ENCODE assay signal across 2 cellular contexts in the genomic region with DNA sequence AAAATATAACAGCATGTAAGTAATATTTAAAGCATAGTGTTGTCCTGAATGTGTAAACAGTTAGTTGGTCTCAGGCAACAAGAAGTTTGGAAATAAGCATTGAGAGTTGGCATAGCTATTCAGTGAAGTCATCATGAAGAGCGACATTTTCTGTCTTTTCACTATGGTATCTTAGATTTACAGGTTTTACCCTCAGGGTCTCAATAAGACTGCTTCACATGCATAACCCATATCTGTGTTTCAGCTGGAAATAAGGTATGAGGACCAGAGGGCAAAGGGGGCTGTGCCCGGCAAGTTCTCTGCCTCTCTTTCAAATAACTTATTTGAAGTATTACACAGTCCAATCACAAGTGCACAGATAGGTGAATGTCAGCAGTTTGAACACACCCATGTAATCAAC.
TF ChIP-seq lines count a peak whose summit lies in the region.

No MANE protein-coding gene starts in this region.

TF ChIP-seq in GM23338, 12 proteins besides CTCF, POLR2A, EP300 and RAD21 (continued from another document):
- TF ChIP-seq, protein P1, sequence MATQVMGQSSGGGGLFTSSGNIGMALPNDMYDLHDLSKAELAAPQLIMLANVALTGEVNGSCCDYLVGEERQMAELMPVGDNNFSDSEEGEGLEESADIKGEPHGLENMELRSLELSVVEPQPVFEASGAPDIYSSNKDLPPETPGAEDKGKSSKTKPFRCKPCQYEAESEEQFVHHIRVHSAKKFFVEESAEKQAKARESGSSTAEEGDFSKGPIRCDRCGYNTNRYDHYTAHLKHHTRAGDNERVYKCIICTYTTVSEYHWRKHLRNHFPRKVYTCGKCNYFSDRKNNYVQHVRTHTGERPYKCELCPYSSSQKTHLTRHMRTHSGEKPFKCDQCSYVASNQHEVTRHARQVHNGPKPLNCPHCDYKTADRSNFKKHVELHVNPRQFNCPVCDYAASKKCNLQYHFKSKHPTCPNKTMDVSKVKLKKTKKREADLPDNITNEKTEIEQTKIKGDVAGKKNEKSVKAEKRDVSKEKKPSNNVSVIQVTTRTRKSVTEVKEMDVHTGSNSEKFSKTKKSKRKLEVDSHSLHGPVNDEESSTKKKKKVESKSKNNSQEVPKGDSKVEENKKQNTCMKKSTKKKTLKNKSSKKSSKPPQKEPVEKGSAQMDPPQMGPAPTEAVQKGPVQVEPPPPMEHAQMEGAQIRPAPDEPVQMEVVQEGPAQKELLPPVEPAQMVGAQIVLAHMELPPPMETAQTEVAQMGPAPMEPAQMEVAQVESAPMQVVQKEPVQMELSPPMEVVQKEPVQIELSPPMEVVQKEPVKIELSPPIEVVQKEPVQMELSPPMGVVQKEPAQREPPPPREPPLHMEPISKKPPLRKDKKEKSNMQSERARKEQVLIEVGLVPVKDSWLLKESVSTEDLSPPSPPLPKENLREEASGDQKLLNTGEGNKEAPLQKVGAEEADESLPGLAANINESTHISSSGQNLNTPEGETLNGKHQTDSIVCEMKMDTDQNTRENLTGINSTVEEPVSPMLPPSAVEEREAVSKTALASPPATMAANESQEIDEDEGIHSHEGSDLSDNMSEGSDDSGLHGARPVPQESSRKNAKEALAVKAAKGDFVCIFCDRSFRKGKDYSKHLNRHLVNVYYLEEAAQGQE (IDR thresholded peaks at IDR 0.05; ENCODE audit: unreplicated experiment), result no peak
- TF ChIP-seq CREB1 (CRISPR knock-in tag; IDR thresholded peaks at IDR 0.05; ENCODE audit: low read depth) (no peak), STAT1 (IDR thresholded peaks at IDR 0.05; ENCODE audit: unreplicated experiment) (no peak), ZNF114 (CRISPR knock-in tag; IDR thresholded peaks at IDR 0.05) (no peak)
- TF ChIP-seq, protein P2, sequence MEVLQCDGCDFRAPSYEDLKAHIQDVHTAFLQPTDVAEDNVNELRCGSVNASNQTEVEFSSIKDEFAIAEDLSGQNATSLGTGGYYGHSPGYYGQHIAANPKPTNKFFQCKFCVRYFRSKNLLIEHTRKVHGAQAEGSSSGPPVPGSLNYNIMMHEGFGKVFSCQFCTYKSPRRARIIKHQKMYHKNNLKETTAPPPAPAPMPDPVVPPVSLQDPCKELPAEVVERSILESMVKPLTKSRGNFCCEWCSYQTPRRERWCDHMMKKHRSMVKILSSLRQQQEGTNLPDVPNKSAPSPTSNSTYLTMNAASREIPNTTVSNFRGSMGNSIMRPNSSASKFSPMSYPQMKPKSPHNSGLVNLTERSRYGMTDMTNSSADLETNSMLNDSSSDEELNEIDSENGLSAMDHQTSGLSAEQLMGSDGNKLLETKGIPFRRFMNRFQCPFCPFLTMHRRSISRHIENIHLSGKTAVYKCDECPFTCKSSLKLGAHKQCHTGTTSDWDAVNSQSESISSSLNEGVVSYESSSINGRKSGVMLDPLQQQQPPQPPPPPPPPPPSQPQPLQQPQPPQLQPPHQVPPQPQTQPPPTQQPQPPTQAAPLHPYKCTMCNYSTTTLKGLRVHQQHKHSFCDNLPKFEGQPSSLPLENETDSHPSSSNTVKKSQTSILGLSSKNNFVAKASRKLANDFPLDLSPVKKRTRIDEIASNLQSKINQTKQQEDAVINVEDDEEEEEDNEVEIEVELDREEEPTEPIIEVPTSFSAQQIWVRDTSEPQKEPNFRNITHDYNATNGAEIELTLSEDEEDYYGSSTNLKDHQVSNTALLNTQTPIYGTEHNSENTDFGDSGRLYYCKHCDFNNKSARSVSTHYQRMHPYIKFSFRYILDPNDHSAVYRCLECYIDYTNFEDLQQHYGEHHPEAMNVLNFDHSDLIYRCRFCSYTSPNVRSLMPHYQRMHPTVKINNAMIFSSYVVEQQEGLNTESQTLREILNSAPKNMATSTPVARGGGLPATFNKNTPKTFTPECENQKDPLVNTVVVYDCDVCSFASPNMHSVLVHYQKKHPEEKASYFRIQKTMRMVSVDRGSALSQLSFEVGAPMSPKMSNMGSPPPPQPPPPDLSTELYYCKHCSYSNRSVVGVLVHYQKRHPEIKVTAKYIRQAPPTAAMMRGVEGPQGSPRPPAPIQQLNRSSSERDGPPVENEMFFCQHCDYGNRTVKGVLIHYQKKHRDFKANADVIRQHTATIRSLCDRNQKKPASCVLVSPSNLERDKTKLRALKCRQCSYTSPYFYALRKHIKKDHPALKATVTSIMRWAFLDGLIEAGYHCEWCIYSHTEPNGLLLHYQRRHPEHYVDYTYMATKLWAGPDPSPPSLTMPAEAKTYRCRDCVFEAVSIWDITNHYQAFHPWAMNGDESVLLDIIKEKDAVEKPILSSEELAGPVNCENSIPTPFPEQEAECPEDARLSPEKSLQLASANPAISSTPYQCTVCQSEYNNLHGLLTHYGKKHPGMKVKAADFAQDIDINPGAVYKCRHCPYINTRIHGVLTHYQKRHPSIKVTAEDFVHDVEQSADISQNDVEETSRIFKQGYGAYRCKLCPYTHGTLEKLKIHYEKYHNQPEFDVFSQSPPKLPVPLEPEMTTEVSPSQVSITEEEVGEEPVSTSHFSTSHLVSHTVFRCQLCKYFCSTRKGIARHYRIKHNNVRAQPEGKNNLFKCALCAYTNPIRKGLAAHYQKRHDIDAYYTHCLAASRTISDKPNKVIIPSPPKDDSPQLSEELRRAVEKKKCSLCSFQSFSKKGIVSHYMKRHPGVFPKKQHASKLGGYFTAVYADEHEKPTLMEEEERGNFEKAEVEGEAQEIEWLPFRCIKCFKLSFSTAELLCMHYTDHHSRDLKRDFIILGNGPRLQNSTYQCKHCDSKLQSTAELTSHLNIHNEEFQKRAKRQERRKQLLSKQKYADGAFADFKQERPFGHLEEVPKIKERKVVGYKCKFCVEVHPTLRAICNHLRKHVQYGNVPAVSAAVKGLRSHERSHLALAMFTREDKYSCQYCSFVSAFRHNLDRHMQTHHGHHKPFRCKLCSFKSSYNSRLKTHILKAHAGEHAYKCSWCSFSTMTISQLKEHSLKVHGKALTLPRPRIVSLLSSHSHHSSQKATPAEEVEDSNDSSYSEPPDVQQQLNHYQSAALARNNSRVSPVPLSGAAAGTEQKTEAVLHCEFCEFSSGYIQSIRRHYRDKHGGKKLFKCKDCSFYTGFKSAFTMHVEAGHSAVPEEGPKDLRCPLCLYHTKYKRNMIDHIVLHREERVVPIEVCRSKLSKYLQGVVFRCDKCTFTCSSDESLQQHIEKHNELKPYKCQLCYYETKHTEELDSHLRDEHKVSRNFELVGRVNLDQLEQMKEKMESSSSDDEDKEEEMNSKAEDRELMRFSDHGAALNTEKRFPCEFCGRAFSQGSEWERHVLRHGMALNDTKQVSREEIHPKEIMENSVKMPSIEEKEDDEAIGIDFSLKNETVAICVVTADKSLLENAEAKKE (CRISPR knock-in tag; IDR thresholded peaks at IDR 0.05), result no peak
- TF ChIP-seq, protein P3, sequence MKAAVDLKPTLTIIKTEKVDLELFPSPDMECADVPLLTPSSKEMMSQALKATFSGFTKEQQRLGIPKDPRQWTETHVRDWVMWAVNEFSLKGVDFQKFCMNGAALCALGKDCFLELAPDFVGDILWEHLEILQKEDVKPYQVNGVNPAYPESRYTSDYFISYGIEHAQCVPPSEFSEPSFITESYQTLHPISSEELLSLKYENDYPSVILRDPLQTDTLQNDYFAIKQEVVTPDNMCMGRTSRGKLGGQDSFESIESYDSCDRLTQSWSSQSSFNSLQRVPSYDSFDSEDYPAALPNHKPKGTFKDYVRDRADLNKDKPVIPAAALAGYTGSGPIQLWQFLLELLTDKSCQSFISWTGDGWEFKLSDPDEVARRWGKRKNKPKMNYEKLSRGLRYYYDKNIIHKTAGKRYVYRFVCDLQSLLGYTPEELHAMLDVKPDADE (IDR thresholded peaks at IDR 0.05), result no peak

TF ChIP-seq in WTC11, 78 proteins besides CTCF, POLR2A, EP300 and RAD21 (continued from another document and continues in another):
- TF ChIP-seq, protein P4, sequence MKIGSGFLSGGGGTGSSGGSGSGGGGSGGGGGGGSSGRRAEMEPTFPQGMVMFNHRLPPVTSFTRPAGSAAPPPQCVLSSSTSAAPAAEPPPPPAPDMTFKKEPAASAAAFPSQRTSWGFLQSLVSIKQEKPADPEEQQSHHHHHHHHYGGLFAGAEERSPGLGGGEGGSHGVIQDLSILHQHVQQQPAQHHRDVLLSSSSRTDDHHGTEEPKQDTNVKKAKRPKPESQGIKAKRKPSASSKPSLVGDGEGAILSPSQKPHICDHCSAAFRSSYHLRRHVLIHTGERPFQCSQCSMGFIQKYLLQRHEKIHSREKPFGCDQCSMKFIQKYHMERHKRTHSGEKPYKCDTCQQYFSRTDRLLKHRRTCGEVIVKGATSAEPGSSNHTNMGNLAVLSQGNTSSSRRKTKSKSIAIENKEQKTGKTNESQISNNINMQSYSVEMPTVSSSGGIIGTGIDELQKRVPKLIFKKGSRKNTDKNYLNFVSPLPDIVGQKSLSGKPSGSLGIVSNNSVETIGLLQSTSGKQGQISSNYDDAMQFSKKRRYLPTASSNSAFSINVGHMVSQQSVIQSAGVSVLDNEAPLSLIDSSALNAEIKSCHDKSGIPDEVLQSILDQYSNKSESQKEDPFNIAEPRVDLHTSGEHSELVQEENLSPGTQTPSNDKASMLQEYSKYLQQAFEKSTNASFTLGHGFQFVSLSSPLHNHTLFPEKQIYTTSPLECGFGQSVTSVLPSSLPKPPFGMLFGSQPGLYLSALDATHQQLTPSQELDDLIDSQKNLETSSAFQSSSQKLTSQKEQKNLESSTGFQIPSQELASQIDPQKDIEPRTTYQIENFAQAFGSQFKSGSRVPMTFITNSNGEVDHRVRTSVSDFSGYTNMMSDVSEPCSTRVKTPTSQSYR (CRISPR knock-in tag; IDR thresholded peaks at IDR 0.05), result no peak
- TF ChIP-seq, protein P5, sequence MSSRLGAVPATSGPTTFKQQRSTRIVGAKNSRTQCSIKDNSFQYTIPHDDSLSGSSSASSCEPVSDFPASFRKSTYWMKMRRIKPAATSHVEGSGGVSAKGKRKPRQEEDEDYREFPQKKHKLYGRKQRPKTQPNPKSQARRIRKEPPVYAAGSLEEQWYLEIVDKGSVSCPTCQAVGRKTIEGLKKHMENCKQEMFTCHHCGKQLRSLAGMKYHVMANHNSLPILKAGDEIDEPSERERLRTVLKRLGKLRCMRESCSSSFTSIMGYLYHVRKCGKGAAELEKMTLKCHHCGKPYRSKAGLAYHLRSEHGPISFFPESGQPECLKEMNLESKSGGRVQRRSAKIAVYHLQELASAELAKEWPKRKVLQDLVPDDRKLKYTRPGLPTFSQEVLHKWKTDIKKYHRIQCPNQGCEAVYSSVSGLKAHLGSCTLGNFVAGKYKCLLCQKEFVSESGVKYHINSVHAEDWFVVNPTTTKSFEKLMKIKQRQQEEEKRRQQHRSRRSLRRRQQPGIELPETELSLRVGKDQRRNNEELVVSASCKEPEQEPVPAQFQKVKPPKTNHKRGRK (CRISPR knock-in tag; IDR thresholded peaks at IDR 0.05; ENCODE audit: borderline replicate concordance), result no peak
- TF ChIP-seq GABPB1 (CRISPR knock-in tag; IDR thresholded peaks at IDR 0.05), result no peak
- TF ChIP-seq, protein P6, sequence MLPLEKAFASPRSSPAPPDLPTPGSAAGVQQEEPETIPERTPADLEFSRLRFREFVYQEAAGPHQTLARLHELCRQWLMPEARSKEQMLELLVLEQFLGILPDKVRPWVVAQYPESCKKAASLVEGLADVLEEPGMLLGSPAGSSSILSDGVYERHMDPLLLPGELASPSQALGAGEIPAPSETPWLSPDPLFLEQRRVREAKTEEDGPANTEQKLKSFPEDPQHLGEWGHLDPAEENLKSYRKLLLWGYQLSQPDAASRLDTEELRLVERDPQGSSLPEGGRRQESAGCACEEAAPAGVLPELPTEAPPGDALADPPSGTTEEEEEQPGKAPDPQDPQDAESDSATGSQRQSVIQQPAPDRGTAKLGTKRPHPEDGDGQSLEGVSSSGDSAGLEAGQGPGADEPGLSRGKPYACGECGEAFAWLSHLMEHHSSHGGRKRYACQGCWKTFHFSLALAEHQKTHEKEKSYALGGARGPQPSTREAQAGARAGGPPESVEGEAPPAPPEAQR (CRISPR knock-in tag; IDR thresholded peaks at IDR 0.05), result no peak
- no peak for TF ChIP-seq GRHL2 (CRISPR knock-in tag; IDR thresholded peaks at IDR 0.05; ENCODE audit: insufficient replicate concordance, severe bottlenecking)
- TF ChIP-seq, protein P7, sequence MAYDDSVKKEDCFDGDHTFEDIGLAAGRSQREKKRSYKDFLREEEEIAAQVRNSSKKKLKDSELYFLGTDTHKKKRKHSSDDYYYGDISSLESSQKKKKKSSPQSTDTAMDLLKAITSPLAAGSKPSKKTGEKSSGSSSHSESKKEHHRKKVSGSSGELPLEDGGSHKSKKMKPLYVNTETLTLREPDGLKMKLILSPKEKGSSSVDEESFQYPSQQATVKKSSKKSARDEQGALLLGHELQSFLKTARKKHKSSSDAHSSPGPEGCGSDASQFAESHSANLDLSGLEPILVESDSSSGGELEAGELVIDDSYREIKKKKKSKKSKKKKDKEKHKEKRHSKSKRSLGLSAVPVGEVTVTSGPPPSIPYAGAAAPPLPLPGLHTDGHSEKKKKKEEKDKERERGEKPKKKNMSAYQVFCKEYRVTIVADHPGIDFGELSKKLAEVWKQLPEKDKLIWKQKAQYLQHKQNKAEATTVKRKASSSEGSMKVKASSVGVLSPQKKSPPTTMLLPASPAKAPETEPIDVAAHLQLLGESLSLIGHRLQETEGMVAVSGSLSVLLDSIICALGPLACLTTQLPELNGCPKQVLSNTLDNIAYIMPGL (CRISPR knock-in tag; IDR thresholded peaks at IDR 0.05), result no peak
- no peak for TF ChIP-seq RELA (CRISPR knock-in tag; IDR thresholded peaks at IDR 0.05; ENCODE audit: borderline replicate concordance)
- TF ChIP-seq, protein P8, sequence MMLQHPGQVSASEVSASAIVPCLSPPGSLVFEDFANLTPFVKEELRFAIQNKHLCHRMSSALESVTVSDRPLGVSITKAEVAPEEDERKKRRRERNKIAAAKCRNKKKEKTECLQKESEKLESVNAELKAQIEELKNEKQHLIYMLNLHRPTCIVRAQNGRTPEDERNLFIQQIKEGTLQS (CRISPR knock-in tag; conservative IDR thresholded peaks at IDR 0.05), result no peak
- no peak for TF ChIP-seq IRF2 (CRISPR knock-in tag; IDR thresholded peaks at IDR 0.05; ENCODE audit: borderline replicate concordance, low read depth)
- TF ChIP-seq NR1H2 (CRISPR knock-in tag; IDR thresholded peaks at IDR 0.05), result no peak
- no peak for TF ChIP-seq FOXK1 (CRISPR knock-in tag; IDR thresholded peaks at IDR 0.05)
- TF ChIP-seq, protein P9, sequence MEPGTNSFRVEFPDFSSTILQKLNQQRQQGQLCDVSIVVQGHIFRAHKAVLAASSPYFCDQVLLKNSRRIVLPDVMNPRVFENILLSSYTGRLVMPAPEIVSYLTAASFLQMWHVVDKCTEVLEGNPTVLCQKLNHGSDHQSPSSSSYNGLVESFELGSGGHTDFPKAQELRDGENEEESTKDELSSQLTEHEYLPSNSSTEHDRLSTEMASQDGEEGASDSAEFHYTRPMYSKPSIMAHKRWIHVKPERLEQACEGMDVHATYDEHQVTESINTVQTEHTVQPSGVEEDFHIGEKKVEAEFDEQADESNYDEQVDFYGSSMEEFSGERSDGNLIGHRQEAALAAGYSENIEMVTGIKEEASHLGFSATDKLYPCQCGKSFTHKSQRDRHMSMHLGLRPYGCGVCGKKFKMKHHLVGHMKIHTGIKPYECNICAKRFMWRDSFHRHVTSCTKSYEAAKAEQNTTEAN (CRISPR knock-in tag; IDR thresholded peaks at IDR 0.05), result no peak
- TF ChIP-seq ESRRA (CRISPR knock-in tag; IDR thresholded peaks at IDR 0.05; ENCODE audit: borderline replicate concordance), result no peak
- TF ChIP-seq, protein P10, sequence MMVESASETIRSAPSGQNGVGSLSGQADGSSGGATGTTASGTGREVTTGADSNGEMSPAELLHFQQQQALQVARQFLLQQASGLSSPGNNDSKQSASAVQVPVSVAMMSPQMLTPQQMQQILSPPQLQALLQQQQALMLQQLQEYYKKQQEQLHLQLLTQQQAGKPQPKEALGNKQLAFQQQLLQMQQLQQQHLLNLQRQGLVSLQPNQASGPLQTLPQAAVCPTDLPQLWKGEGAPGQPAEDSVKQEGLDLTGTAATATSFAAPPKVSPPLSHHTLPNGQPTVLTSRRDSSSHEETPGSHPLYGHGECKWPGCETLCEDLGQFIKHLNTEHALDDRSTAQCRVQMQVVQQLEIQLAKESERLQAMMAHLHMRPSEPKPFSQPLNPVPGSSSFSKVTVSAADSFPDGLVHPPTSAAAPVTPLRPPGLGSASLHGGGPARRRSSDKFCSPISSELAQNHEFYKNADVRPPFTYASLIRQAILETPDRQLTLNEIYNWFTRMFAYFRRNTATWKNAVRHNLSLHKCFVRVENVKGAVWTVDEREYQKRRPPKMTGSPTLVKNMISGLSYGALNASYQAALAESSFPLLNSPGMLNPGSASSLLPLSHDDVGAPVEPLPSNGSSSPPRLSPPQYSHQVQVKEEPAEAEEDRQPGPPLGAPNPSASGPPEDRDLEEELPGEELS (CRISPR knock-in tag; IDR thresholded peaks at IDR 0.05), result no peak
- no peak for TF ChIP-seq KAT7 (CRISPR knock-in tag; IDR thresholded peaks at IDR 0.05; ENCODE audit: borderline replicate concordance)
- no peak for TF ChIP-seq SMAD3 (CRISPR knock-in tag; IDR thresholded peaks at IDR 0.05; ENCODE audit: borderline replicate concordance)
